Comparison of ENCODE assay signal across 1 cellular context in the genomic region with DNA sequence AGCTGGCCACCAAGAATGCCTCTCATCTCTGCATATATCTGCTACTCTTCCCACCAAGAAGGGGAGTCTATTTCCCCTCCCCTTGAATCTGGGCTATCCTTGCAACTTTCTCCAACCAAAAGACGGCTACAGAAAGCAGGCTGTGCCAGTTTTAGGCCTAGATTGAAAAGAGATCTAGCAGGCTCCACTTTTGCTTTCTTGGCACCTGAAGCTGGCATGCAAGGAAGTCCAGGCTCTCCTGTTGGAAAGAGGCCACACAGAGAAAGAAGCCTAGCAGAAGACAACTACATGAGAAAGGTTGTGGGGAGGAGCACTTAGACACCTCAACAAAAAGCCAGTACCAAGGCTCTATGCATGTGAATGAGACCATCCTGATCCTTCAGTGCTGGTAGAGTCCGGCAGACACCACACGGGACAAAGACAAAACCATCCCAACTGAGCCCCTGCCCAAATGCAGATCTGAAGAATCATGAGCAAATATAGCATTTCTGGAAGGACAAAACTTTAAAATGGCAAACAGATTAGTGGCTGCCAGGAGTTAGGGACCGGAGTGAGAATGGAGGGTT.
TF ChIP-seq lines count a peak whose summit lies in the region.

No MANE protein-coding gene starts in this region.

TF ChIP-seq in SK-N-SH treated with all-trans-retinoic acid at 6 μM for 48 hours, 23 proteins besides CTCF, POLR2A, EP300 and RAD21 (continued from another document):
- TF ChIP-seq, protein P1, sequence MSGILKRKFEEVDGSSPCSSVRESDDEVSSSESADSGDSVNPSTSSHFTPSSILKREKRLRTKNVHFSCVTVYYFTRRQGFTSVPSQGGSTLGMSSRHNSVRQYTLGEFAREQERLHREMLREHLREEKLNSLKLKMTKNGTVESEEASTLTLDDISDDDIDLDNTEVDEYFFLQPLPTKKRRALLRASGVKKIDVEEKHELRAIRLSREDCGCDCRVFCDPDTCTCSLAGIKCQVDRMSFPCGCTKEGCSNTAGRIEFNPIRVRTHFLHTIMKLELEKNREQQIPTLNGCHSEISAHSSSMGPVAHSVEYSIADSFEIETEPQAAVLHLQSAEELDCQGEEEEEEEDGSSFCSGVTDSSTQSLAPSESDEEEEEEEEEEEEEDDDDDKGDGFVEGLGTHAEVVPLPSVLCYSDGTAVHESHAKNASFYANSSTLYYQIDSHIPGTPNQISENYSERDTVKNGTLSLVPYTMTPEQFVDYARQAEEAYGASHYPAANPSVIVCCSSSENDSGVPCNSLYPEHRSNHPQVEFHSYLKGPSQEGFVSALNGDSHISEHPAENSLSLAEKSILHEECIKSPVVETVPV (CRISPR knock-in tag; IDR thresholded peaks at IDR 0.05), result no peak
TF ChIP-seq in SK-N-SH treated with all-trans-retinoic acid at 6 μM for 48 hours: peak in this region for 0.
